9 cellular contexts compared by ENCODE assay signal in the genomic region with DNA sequence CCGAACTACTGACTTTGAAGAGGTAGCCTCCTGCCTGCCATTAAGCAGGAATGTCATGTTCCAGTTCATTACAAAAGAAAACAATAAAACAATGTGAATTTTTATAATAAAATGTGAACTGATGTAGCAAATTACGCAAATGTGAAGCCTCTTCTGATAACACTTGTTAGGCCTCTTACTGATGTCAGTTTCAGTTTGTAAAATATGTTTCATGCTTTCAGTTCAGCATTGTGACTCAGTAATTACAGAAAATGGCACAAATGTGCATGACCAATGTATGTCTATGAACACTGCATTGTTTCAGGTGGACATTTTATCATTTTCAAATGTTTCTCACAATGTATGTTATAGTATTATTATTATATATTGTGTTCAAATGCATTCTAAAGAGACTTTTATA.
DNase-seq lines count a peak whose midpoint lies in the region; ATAC-seq and TF ChIP-seq lines count a peak whose summit lies in the region.
"Had no signal": no experiment of that assay in that cellular context is flagged by ENCODE, and none has a peak within 500 bp of the region (broad histone marks: within the 10 kb centered on the region; RNA-seq: fewer than 3 reads in every experiment).

No MANE protein-coding gene starts in this region.

- peak overlapping the region; percentile 99 for H3K27ac Mint-ChIP-seq in activated T-helper 17 cell treated with anti-CD3 and anti-CD28 coated beads, Interleukin-2, amount 50 U/mL, for 72 hours

- peaks cover 80% of the 10 kb centered on the region for H3K4me1 Mint-ChIP-seq in activated T-cell treated with anti-CD3 and anti-CD28 coated beads, Interleukin-2, amount 50 U/mL, for 4 hours (ENCODE audit: low read depth)
- H3K4me1 Mint-ChIP-seq in activated T-helper 17 cell treated with anti-CD3 and anti-CD28 coated beads, Interleukin-2, amount 50 U/mL, for 72 hours, result peaks cover 63% of the 10 kb centered on the region

- peaks cover 7% of the 10 kb centered on the region for H3K36me3 ChIP-seq in suprapubic skin

- H3K4me3 Mint-ChIP-seq in activated T-cell treated with anti-CD3 and anti-CD28 coated beads, Interleukin-2, amount 50 U/mL, for 4 hours, result peak overlapping the region; percentile 24
- peak overlapping the region; percentile 79 for H3K4me3 Mint-ChIP-seq in activated T-helper 17 cell treated with anti-CD3 and anti-CD28 coated beads, Interleukin-2, amount 50 U/mL, for 72 hours

- H3K36me3 Mint-ChIP-seq in activated T-cell treated with anti-CD3 and anti-CD28 coated beads, Interleukin-2, amount 50 U/mL, for 4 hours (ENCODE audit: insufficient read depth), result peaks cover 33% of the 10 kb centered on the region
- H3K36me3 Mint-ChIP-seq in activated T-helper 17 cell treated with anti-CD3 and anti-CD28 coated beads, Interleukin-2, amount 50 U/mL, for 72 hours (ENCODE audit: low read depth), result peaks cover 58% of the 10 kb centered on the region

- H3K27me3 ChIP-seq in suprapubic skin, result no peaks in the 10 kb centered on the region

- DNase-seq in activated T-cell treated with anti-CD3 and anti-CD28 coated beads, Interleukin-2, amount 50 U/mL, for 4 hours, result no peak
- DNase-seq in activated T-cell treated with anti-CD3 and anti-CD28 coated beads, Interleukin-2, amount 50 U/mL, for 48 hours, result no peak
- DNase-seq in suprapubic skin (ENCODE audit: low spot score in 2 of 2) (no peak), NCI-H128 (lab: John Stamatoyannopoulos, UW; ENCODE audit: unreplicated experiment) (no peak)
- no peak for DNase-seq in stimulated activated CD4-positive, alpha-beta T cell treated with anti-CD3 and anti-CD28 coated beads, Interleukin-2, amount 100 ng/mL, for 24 hours

- peak; percentile 39 for ATAC-seq in activated T-cell treated with anti-CD3 and anti-CD28 coated beads, Interleukin-2, amount 50 U/mL, for 4 hours
- ATAC-seq in HG03060 (IDR thresholded peaks at IDR 0.05; ENCODE audit: low read depth, unreplicated experiment), result peak; percentile 36
- ATAC-seq in activated T-helper 17 cell treated with anti-CD3 and anti-CD28 coated beads, Interleukin-2, amount 50 U/mL, for 72 hours (replicated peaks), result peak; percentile 49
- no peak for ATAC-seq in esophagus mucosa
- ATAC-seq: Panc1 had no signal

- TF ChIP-seq EP300 in suprapubic skin (IDR thresholded peaks at IDR 0.05), result no peak

- no peaks in the 10 kb centered on the region for H3K27me3 Mint-ChIP-seq in activated T-cell treated with anti-CD3 and anti-CD28 coated beads, Interleukin-2, amount 50 U/mL, for 4 hours (ENCODE audit: low read depth)
- no peaks in the 10 kb centered on the region for H3K27me3 Mint-ChIP-seq in activated T-helper 17 cell treated with anti-CD3 and anti-CD28 coated beads, Interleukin-2, amount 50 U/mL, for 72 hours

- no peaks in the 10 kb centered on the region for H3K9me3 Mint-ChIP-seq in activated T-cell treated with anti-CD3 and anti-CD28 coated beads, Interleukin-2, amount 50 U/mL, for 4 hours
- no peaks in the 10 kb centered on the region for H3K9me3 Mint-ChIP-seq in activated T-helper 17 cell treated with anti-CD3 and anti-CD28 coated beads, Interleukin-2, amount 50 U/mL, for 72 hours

- H3K4me1 ChIP-seq in suprapubic skin, result peaks cover 27% of the 10 kb centered on the region

- H3K27ac ChIP-seq in suprapubic skin, result peak overlapping the region; percentile 35

- TF ChIP-seq POLR2A in suprapubic skin (IDR thresholded peaks at IDR 0.05), result no peak

- TF ChIP-seq CTCF in suprapubic skin (IDR thresholded peaks at IDR 0.05), result no peak

- WGBS in suprapubic skin, result 92% methylated on average over 2 of the region's 2 CpGs

- no peaks in the 10 kb centered on the region for H3K9me3 ChIP-seq in suprapubic skin

- no peak overlapping the region for H3K4me3 ChIP-seq in suprapubic skin
